ENCODE assay signal across 11 cellular contexts in genomic region chr2:190984595-190984994, GRCh38. TPM values are rescaled to one million over a fixed set of nuclear protein-coding genes. Genes with fewer than 3 reads are reported as not detected.
DNase-seq lines count a peak whose midpoint lies in the region; ATAC-seq and TF ChIP-seq lines count a peak whose summit lies in the region.
"Had no signal": no experiment of that assay in that cellular context is flagged by ENCODE, and none has a peak within 500 bp of the region (broad histone marks: within the 10 kb centered on the region; RNA-seq: fewer than 3 reads in every experiment).

No MANE protein-coding gene starts in this region.

- TF ChIP-seq POLR2A in uterus (IDR thresholded peaks at IDR 0.05) = no peak

- peaks cover 39% of the 10 kb centered on the region; the same call in 1 of the 2 replicates for H3K36me3 ChIP-seq in Karpas-422 (ENCODE audit: insufficient read depth, low read length)
- no peaks in the 10 kb centered on the region for H3K36me3 ChIP-seq in uterus

- intact Hi-C loops in uterus (cut with DNase I; ENCODE audit: low total_unique reads) = no loop called here

- H3K79me2 ChIP-seq in Karpas-422 (ENCODE audit: low read length) = no peaks in the 10 kb centered on the region

- no peaks in the 10 kb centered on the region for H3K4me1 ChIP-seq in Karpas-422 (ENCODE audit: low read length)
- H3K4me1 ChIP-seq in uterus = no peaks in the 10 kb centered on the region

- no peaks in the 10 kb centered on the region for H3K27me3 Mint-ChIP-seq in activated CD8-positive, alpha-beta T cell treated with anti-CD3 and anti-CD28 coated beads, Interleukin-2, amount 10 ng/mL, durations not matched to agents 7 days and 5 days (ENCODE audit: low read depth)
- H3K27me3 Mint-ChIP-seq in nephron progenitor cell (ENCODE audit: low read depth, poor library complexity) = no peaks in the 10 kb centered on the region

- H3K9me3 ChIP-seq in Karpas-422 (ENCODE audit: low read length) (no peaks in the 10 kb centered on the region), uterus (no peaks in the 10 kb centered on the region)
- H3K9me3 ChIP-seq: SJSA1 had no signal

- no peak overlapping the region for H3K4me3 Mint-ChIP-seq in activated CD8-positive, alpha-beta T cell treated with anti-CD3 and anti-CD28 coated beads, Interleukin-2, amount 10 ng/mL, durations not matched to agents 7 days and 5 days
- no peak overlapping the region for H3K4me3 Mint-ChIP-seq in nephron progenitor cell

- DNase-seq in stimulated activated CD4-positive, alpha-beta T cell treated with anti-CD3 and anti-CD28 coated beads, Interleukin-4, amount 100 ng/mL, for 24 hours = peak; percentile 26
- DNase-seq in stimulated activated CD4-positive, alpha-beta T cell treated with anti-CD3 and anti-CD28 coated beads, Interleukin-12 subunit alpha, Interleukin-12 subunit beta, amount 100 ng/mL, for 4 hours = no peak
- no peak for DNase-seq in activated CD8-positive, alpha-beta T cell treated with anti-CD3 and anti-CD28 coated beads, Interleukin-2, amount 10 ng/mL, durations not matched to agents 7 days and 5 days
- DNase-seq in fibroblast of pulmonary artery (ENCODE audit: low read depth) (peak; percentile 90), nephron progenitor cell (no peak), RPMI8226 (no peak), Karpas-422 (no peak), uterus (no peak)
- DNase-seq: H7, NCI-H2029 treated with DMSO at 0.1 percent for 48 hours had no signal

- H4K20me1 ChIP-seq in Karpas-422 (ENCODE audit: insufficient read depth, low read depth, low read length) = no peaks in the 10 kb centered on the region

- POLR2A ChIA-PET in activated CD8-positive, alpha-beta T cell treated with anti-CD3 and anti-CD28 coated beads, Interleukin-2, amount 10 ng/mL, durations not matched to agents 7 days and 5 days (lab: Charles Lee) = interaction anchor here (1.3 to 2.0 kb wide), 4 partner anchors 9 to 27 kb away, joined by 4 to 8 read pairs (median 6); no protein-coding TSS in a partner anchor

- peaks cover 73% of the 10 kb centered on the region for H3K4me1 Mint-ChIP-seq in activated CD8-positive, alpha-beta T cell treated with anti-CD3 and anti-CD28 coated beads, Interleukin-2, amount 10 ng/mL, durations not matched to agents 7 days and 5 days (ENCODE audit: low read depth)
- H3K4me1 Mint-ChIP-seq in nephron progenitor cell = peaks cover 31% of the 10 kb centered on the region

- H3K27ac ChIP-seq in Karpas-422 (ENCODE audit: low read length) (no peak overlapping the region), uterus (no peak overlapping the region)
- H3K27ac ChIP-seq: SJSA1 had no signal

- no peak overlapping the region for H3K9ac ChIP-seq in Karpas-422 (ENCODE audit: low read length)

- H3K9me2 ChIP-seq in Karpas-422 (replicated peaks; ENCODE audit: insufficient read depth, low read length) = no peaks in the 10 kb centered on the region

- no peak overlapping the region for H3K4me3 ChIP-seq in fibroblast of pulmonary artery (replicated peaks; ENCODE audit: low read depth, low read length)
- H3K4me3 ChIP-seq in Karpas-422 (ENCODE audit: low read length) = no peak overlapping the region
- no peak overlapping the region for H3K4me3 ChIP-seq in uterus
- H3K4me3 ChIP-seq: SJSA1 had no signal

- H3K9me3 Mint-ChIP-seq in activated CD8-positive, alpha-beta T cell treated with anti-CD3 and anti-CD28 coated beads, Interleukin-2, amount 10 ng/mL, durations not matched to agents 7 days and 5 days (ENCODE audit: insufficient read depth) = no peaks in the 10 kb centered on the region
- peaks cover 16% of the 10 kb centered on the region for H3K9me3 Mint-ChIP-seq in nephron progenitor cell

- CTCF ChIA-PET in activated CD8-positive, alpha-beta T cell treated with anti-CD3 and anti-CD28 coated beads, Interleukin-2, amount 10 ng/mL, durations not matched to agents 7 days and 5 days (lab: Charles Lee) = interaction anchor here (1.0 to 1.8 kb wide), 4 partner anchors 9 to 45 kb away, joined by 3 to 8 read pairs (median 5); no protein-coding TSS in a partner anchor

- H3K27me3 ChIP-seq in Karpas-422 (ENCODE audit: low read length) (no peaks in the 10 kb centered on the region), uterus (no peaks in the 10 kb centered on the region)
- H3K27me3 ChIP-seq: SJSA1 had no signal

- no peak overlapping the region for H3K4me2 ChIP-seq in Karpas-422 (ENCODE audit: low read depth, low read length, poor library complexity, severe bottlenecking)

- no peak for TF ChIP-seq CTCF in fibroblast of pulmonary artery (IDR thresholded peaks at IDR 0.05; ENCODE audit: low read length, missing control alignments)
- no peak for TF ChIP-seq CTCF in nephron progenitor cell (IDR thresholded peaks at IDR 0.05)
- no peak for TF ChIP-seq CTCF in uterus (IDR thresholded peaks at IDR 0.05)

- peaks cover 96% of the 10 kb centered on the region for H3K36me3 Mint-ChIP-seq in activated CD8-positive, alpha-beta T cell treated with anti-CD3 and anti-CD28 coated beads, Interleukin-2, amount 10 ng/mL, durations not matched to agents 7 days and 5 days (ENCODE audit: low read depth)
- H3K36me3 Mint-ChIP-seq in nephron progenitor cell (ENCODE audit: low read depth) = peaks cover 88% of the 10 kb centered on the region

- H2AFZ ChIP-seq in Karpas-422 (ENCODE audit: low read length) = no peak overlapping the region

- peak; percentile 35 for ATAC-seq in activated CD8-positive, alpha-beta T cell treated with anti-CD3 and anti-CD28 coated beads, Interleukin-2, amount 10 ng/mL, durations not matched to agents 7 days and 5 days

- H3K27ac Mint-ChIP-seq in activated CD8-positive, alpha-beta T cell treated with anti-CD3 and anti-CD28 coated beads, Interleukin-2, amount 10 ng/mL, durations not matched to agents 7 days and 5 days = peak overlapping the region; percentile 79
- H3K27ac Mint-ChIP-seq in nephron progenitor cell = no peak overlapping the region

RNA-seq across cellular contexts. Expression of gene STAT1, which starts 29.4 kb away (rescaled TPM):
- 100 to 1,000 TPM; 472 to 473 TPM for total RNA-seq in activated CD8-positive, alpha-beta T cell treated with anti-CD3 and anti-CD28 coated beads, Interleukin-2, amount 10 ng/mL, durations not matched to agents 7 days and 5 days
- total RNA-seq in Karpas-422 (2014; rRNA removed; shearing (Covaris generic); ENCODE audit: low replicate concordance) = 46.7 and 49.7 TPM in 2 replicates
- 10 to 100 TPM; 20.7 to 83.0 (median 56.1) TPM for total RNA-seq in uterus

Comparison
In these comparisons a context has a peak if more than half of its experiments do, and no peak if none do; other contexts are left out.
1. DNase-seq: peak in stimulated activated CD4-positive, alpha-beta T cell treated with anti-CD3 and anti-CD28 coated beads, Interleukin-4, amount 100 ng/mL, for 24 hours (single experiment) and fibroblast of pulmonary artery (single experiment); none in stimulated activated CD4-positive, alpha-beta T cell treated with anti-CD3 and anti-CD28 coated beads, Interleukin-12 subunit alpha, Interleukin-12 subunit beta, amount 100 ng/mL, for 4 hours (single experiment), activated CD8-positive, alpha-beta T cell treated with anti-CD3 and anti-CD28 coated beads, Interleukin-2, amount 10 ng/mL, durations not matched to agents 7 days and 5 days (single experiment), nephron progenitor cell (single experiment), RPMI8226 (single experiment), Karpas-422 (single experiment) and uterus (0 of 2).